11 cellular contexts compared by ENCODE assay signal in the genomic region with DNA sequence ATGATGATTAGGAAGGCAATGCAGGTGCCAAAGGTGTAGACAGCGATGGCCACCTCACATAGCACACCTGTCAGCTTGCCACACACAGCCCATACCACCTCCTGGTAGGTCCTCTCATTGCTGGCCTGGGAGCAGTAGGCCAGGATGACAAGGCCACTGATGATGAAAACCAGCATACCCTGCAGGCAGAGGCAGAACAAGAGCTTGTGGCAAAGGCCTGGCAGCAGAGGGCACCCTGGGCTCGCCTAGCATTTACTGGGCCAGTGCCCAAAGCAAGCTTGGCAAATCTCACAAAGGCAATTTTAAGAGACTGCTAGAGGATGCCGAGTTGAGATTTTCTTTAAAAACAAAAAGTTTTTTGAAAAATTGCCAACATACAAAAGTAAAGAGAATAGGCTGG. TPM values are rescaled to one million over a fixed set of nuclear protein-coding genes. Genes with fewer than 3 reads are reported as not detected.
A peak's percentile ranks its signal among the peaks of the same experiment; 100 is the strongest.
DNase-seq lines count a peak whose midpoint lies in the region; ATAC-seq, FAIRE-seq and TF ChIP-seq lines count a peak whose summit lies in the region.
"Had no signal": no experiment of that assay in that cellular context is flagged by ENCODE, and none has a peak within 500 bp of the region (broad histone marks: within the 10 kb centered on the region; RNA-seq: fewer than 3 reads in every experiment).

No MANE protein-coding gene starts in this region.

- CTCF ChIA-PET in GM10248 (lab: Yijun Ruan, JAX), result interaction anchor here (1.8 to 2.8 kb wide), 4 partner anchors 16 to 342 kb away, joined by 5 to 10 read pairs (median 8); no protein-coding TSS in a partner anchor

- peaks cover 6% of the 10 kb centered on the region for H3K36me3 ChIP-seq in GM06990 (ENCODE audit: control insufficient read depth, insufficient read depth, low read length)
- no peaks in the 10 kb centered on the region for H3K36me3 ChIP-seq in pancreas

- H3K4me3 ChIP-seq in GM06990 (replicated peaks; ENCODE audit: low read depth, low read length) (no peak overlapping the region), epithelial cell of esophagus (ENCODE audit: low read length) (no peak overlapping the region), pancreas (no peak overlapping the region)

- FAIRE-seq in pancreas (lab: Jason Lieb, UNC), result no peak

- H3K27ac ChIP-seq in pancreas, result no peak overlapping the region

- TF ChIP-seq CTCF in GM06990 (IDR thresholded peaks at IDR 0.05; ENCODE audit: insufficient read depth, low read length, poor library complexity, severe bottlenecking), result peak; percentile 18
- peak; percentile 41 for TF ChIP-seq CTCF in epithelial cell of esophagus (IDR thresholded peaks at IDR 0.05; ENCODE audit: insufficient read depth, low read depth, low read length, missing control alignments)
- TF ChIP-seq CTCF in pancreas (IDR thresholded peaks at IDR 0.05), result no peak
- no peak for TF ChIP-seq CTCF in GM10248 (IDR thresholded peaks at IDR 0.05; ENCODE audit: control extremely low read depth, extremely low read depth, low read depth, missing control alignments)

- no peaks in the 10 kb centered on the region for H3K9me3 ChIP-seq in pancreas

- WGBS in pancreas, 2 donors, result 58 to 62% methylated on average over 3 of the region's 3 CpGs

- intact Hi-C loops in pancreas (cut with DNase I), result no loop called here

- POLR2A ChIA-PET in GM10248 (lab: Yijun Ruan, JAX), result no interaction called here

- DNase-seq in GM06990 (ENCODE audit: extremely low read depth, insufficient read length), result no peak
- DNase-seq in NCI-H226, result peak; percentile 13
- peak; percentile 57 for DNase-seq in epithelial cell of esophagus (ENCODE audit: low read depth)
- peak in 1 of 6 donors; percentile 50 for DNase-seq in pancreas
- no peak for DNase-seq in GM10248 (ENCODE audit: extremely low spot score)
- DNase-seq in stimulated activated CD4-positive, alpha-beta T cell treated with anti-CD3 and anti-CD28 coated beads, Interleukin-4, amount 100 ng/mL, for 4 hours, result no peak
- DNase-seq in NCI-H1694 treated with DMSO at 0.1 percent for 48 hours (lab: John Stamatoyannopoulos, UW), result no peak
- no peak for DNase-seq in retina
- DNase-seq: activated CD4-positive, alpha-beta T cell treated with anti-CD3 and anti-CD28 coated beads, Interleukin-2, amount 10 ng/mL, durations not matched to agents 24 days and 14 days; NCI-H2107; stimulated activated naive CD8-positive, alpha-beta T cell treated with anti-CD3 and anti-CD28 coated beads, Interleukin-15, amount 100 ng/mL, for 72 hours had no signal

- peak in 3 of 4 donors; percentile 44 to 73 (median 67) for ATAC-seq in pancreas
- ATAC-seq: stimulated activated naive CD8-positive, alpha-beta T cell treated with anti-CD3 and anti-CD28 coated beads, Interleukin-15, amount 100 ng/mL, for 72 hours had no signal

- H3K27me3 ChIP-seq in GM06990 (replicated peaks; ENCODE audit: control insufficient read depth, insufficient read depth, low read length) (no peaks in the 10 kb centered on the region), pancreas (no peaks in the 10 kb centered on the region)

- H3K4me1 ChIP-seq in pancreas, result peaks cover 0 to 4% (median 0%) of the 10 kb centered on the region in 3 donors

RNA-seq across cellular contexts. Expression of gene SLC38A7, which starts 5.9 kb away (rescaled TPM):
- 10 to 100 TPM in 1 of 6 donors, 1 to 10 TPM in 5; 3.0 to 11.0 (median 4.9) TPM for total RNA-seq in pancreas
- 10 to 100 TPM in 1 of 2 donors, 1 to 10 TPM in 1; 6.0 to 11.3 TPM for polyA plus RNA-seq in pancreas

RNA-seq across cellular contexts. Expression of gene CNOT1, which starts 49.1 kb away (rescaled TPM):
- total RNA-seq in pancreas, result 10 to 100 TPM; 51.3 to 84.4 (median 67.5) TPM
- polyA plus RNA-seq in pancreas, result 10 to 100 TPM; 24.3 to 49.7 TPM

RNA-seq across cellular contexts. Expression of gene GOT2, which starts 55.4 kb away (rescaled TPM):
- 10 to 100 TPM; 17.8 to 34.5 (median 27.8) TPM for total RNA-seq in pancreas
- 10 to 100 TPM; 22.8 to 34.4 TPM for polyA plus RNA-seq in pancreas

Comparison
In these comparisons a context has a peak if more than half of its experiments do, and no peak if none do; other contexts are left out.
1. DNase-seq: peak in NCI-H226 (single experiment) and epithelial cell of esophagus (single experiment); none in GM06990 (single experiment), GM10248 (single experiment), stimulated activated CD4-positive, alpha-beta T cell treated with anti-CD3 and anti-CD28 coated beads, Interleukin-4, amount 100 ng/mL, for 4 hours (0 of 2), NCI-H1694 treated with DMSO at 0.1 percent for 48 hours (single experiment) and retina (single experiment).
2. CTCF ChIP-seq: peak in GM06990 (single experiment) and epithelial cell of esophagus (single experiment); none in pancreas (0 of 4) and GM10248 (single experiment).